Comparison of ENCODE assay signal across 8 cellular contexts in the genomic region with DNA sequence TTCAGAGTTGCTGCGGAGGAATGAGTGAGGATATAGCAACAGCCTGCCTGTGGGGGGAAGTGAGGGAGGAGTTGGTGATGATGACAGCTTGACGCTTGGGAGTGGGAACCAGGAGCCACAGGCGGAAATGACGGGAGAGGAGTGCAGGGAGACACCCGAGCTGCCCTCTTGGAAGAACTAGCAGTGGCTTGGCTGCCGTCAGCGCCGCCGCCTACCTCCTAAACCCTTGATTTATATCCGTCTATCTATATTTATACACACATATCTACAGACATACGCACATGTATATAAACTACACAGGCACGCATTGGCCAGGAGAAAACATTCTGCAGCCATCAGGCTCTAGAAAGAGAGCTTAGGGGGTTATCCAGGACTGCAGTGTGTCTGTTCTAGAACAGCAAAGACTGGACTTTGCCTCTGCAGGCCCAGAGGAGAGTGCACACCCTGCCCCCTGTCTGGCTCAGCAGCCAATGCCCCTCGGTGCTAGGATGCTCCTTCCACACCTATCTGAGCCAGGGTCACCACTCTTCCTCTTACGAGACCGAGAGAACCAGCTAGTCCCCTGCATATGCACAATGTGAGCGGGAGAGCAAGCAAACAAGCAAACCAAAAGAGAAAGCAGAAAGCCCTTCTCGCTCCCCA. TPM values are rescaled to one million over a fixed set of nuclear protein-coding genes. Genes with fewer than 3 reads are reported as not detected.
DNase-seq lines count a peak whose midpoint lies in the region; ATAC-seq, FAIRE-seq and TF ChIP-seq lines count a peak whose summit lies in the region.

No MANE protein-coding gene starts in this region.

- H3K27ac ChIP-seq in IMR-90 (ENCODE audit: insufficient read depth, low read length) (peak overlapping the region; percentile 87), angular gyrus (ENCODE audit: low read depth, low read length) (peak overlapping the region; percentile 87), keratinocyte (ENCODE audit: control insufficient read depth, insufficient read depth, low read length) (no peak overlapping the region)
- no peak overlapping the region for H3K27ac ChIP-seq in CD4-positive, alpha-beta memory T cell (ENCODE audit: low read depth, low read length)

- in situ Hi-C loops in IMR-90 (cut with MboI; ENCODE audit: low sequenced_read_pairs) = no loop called here

- H2AK5ac ChIP-seq in IMR-90 (ENCODE audit: low read depth, low read length) = peak overlapping the region; percentile 78; the same call in 1 of the 2 replicates

- H2BK20ac ChIP-seq in IMR-90 (ENCODE audit: low read depth, low read length) = peak overlapping the region; percentile 32

- peak overlapping the region; percentile 89 for H2AFZ ChIP-seq in IMR-90 (replicated peaks; ENCODE audit: low read length, poor library complexity)
- H2AFZ ChIP-seq in keratinocyte (ENCODE audit: control insufficient read depth, low read length) = peak overlapping the region; percentile 69

- no peak for TF ChIP-seq CTCF in IMR-90 (conservative IDR thresholded peaks at IDR 0.05; ENCODE audit: low read depth, low read length)
- no peak for TF ChIP-seq CTCF in keratinocyte (optimal IDR thresholded peaks at IDR 0.05 in 1 of 3, IDR thresholded peaks at IDR 0.05 in 1 of 3, conservative IDR thresholded peaks at IDR 0.05 in 1 of 3; ENCODE audit: extremely low read depth in 1 of 3, insufficient read depth in 2 of 3, low read length in 3 of 3)

- 0% methylated on average over 3 of the region's 17 CpGs; no CpG with 5 or more reads in 1 of the 2 experiments for WGBS in IMR-90 (ENCODE audit: extremely low coverage in 2 of 2, insufficient read length in 1 of 2), 2 experiments

- H3K4me1 Mint-ChIP-seq in stimulated activated naive B cell treated with anti-CD40 and anti-IgM and Interleukin-4, amounts not matched to agents 10 μg/mL and 1 μg/mL and 100 μg/mL, for 72 hours = peaks cover 12 to 18% of the 10 kb centered on the region in 2 donors
- H3K4me1 Mint-ChIP-seq in CD4-positive, alpha-beta memory T cell = peaks cover 0 to 6% (median 3%) of the 10 kb centered on the region in 4 donors

- peak; percentile 15; the same call in 1 of the 2 replicates for TF ChIP-seq RAD21 in IMR-90 (IDR thresholded peaks at IDR 0.05; ENCODE audit: low read length)

- peak overlapping the region; percentile 87 for H2BK120ac ChIP-seq in IMR-90 (ENCODE audit: low read depth, low read length)

- peak overlapping the region; percentile 52 for H3K9ac ChIP-seq in IMR-90 (ENCODE audit: low read depth, low read length)
- H3K9ac ChIP-seq in keratinocyte (ENCODE audit: control insufficient read depth, extremely low read depth, insufficient read depth, low read length) = peak overlapping the region; percentile 26

- H2AK9ac ChIP-seq in IMR-90 (replicated peaks; ENCODE audit: low read depth, low read length, poor library complexity) = peak overlapping the region; percentile 38

- peak overlapping the region; percentile 86 for H3K14ac ChIP-seq in IMR-90 (replicated peaks; ENCODE audit: low read depth, low read length)

- H4K5ac ChIP-seq in IMR-90 (ENCODE audit: low read depth, low read length) = peak overlapping the region; percentile 78

- no peaks in the 10 kb centered on the region for H3K9me3 ChIP-seq in IMR-90 (ENCODE audit: control insufficient read depth, insufficient read depth, low read length)
- no peaks in the 10 kb centered on the region for H3K9me3 ChIP-seq in keratinocyte (ENCODE audit: control insufficient read depth, low read depth, low read length)
- H3K9me3 ChIP-seq in CD4-positive, alpha-beta memory T cell (ENCODE audit: control insufficient read depth in 1 of 2, low read length in 2 of 2) = no peaks in the 10 kb centered on the region

- H3K27me3 Mint-ChIP-seq in stimulated activated naive B cell treated with anti-CD40 and anti-IgM and Interleukin-4, amounts not matched to agents 10 μg/mL and 1 μg/mL and 100 μg/mL, for 72 hours = peaks cover 5 to 7% of the 10 kb centered on the region in 2 donors
- H3K27me3 Mint-ChIP-seq in CD4-positive, alpha-beta memory T cell = peaks cover 0 to 2% of the 10 kb centered on the region in 2 donors

- peak overlapping the region; percentile 84 for H3K23ac ChIP-seq in IMR-90 (ENCODE audit: low read depth, low read length)

- no peaks in the 10 kb centered on the region for H3K79me2 ChIP-seq in keratinocyte (ENCODE audit: control insufficient read depth, insufficient read depth, low read length)

- peak; percentile 5; the same call in 1 of the 2 replicates for TF ChIP-seq POLR2A in IMR-90 (IDR thresholded peaks at IDR 0.05; ENCODE audit: low read depth, low read length)

- H2BK15ac ChIP-seq in IMR-90 (ENCODE audit: low read depth, low read length) = peak overlapping the region; percentile 93; the same call in 2 of the 3 replicates

- H3K36me3 ChIP-seq in IMR-90 (ENCODE audit: control insufficient read depth, insufficient read depth, low read length) = no peaks in the 10 kb centered on the region
- H3K36me3 ChIP-seq in keratinocyte (ENCODE audit: control insufficient read depth in 2 of 2, extremely low read depth in 1 of 2, insufficient read depth in 2 of 2, low read length in 2 of 2) = no peaks in the 10 kb centered on the region
- H3K36me3 ChIP-seq in CD4-positive, alpha-beta memory T cell (ENCODE audit: insufficient read depth, low read length) = no peaks in the 10 kb centered on the region

- CTCF ChIA-PET in IMR-90 (lab: Yijun Ruan, JAX) = interaction anchor here (0.9 to 1.4 kb wide), 2 partner anchors 19 to 196 kb away, joined by 3 read pairs; no protein-coding TSS in a partner anchor
- CTCF ChIA-PET in CD4-positive, alpha-beta memory T cell (lab: Charles Lee; ENCODE audit: partially characterized antibody) = interaction anchor here (2.0 kb wide), 1 partner anchor 196 kb away, joined by 5 read pairs; the partner anchor contains the start of gene EPHB3

- H3K9me1 ChIP-seq in IMR-90 (ENCODE audit: insufficient read depth, low read length) (peaks cover 27% of the 10 kb centered on the region), keratinocyte (ENCODE audit: control insufficient read depth, extremely low read depth, insufficient read depth, low read length) (no peaks in the 10 kb centered on the region)

- no TSS peak for BruUV-seq in IMR-90 (replicated peaks; lab: Mats Ljungman, UMichigan)

- POLR2A ChIA-PET in IMR-90 (lab: Charles Lee; ENCODE audit: unreplicated experiment) = interaction anchor here (1.0 kb wide), 1 partner anchor 196 kb away, joined by 5 read pairs; the partner anchor contains the start of gene EPHB3
- POLR2A ChIA-PET in CD4-positive, alpha-beta memory T cell (lab: Charles Lee; ENCODE audit: partially characterized antibody) = no interaction called here

- H3K18ac ChIP-seq in IMR-90 (ENCODE audit: low read depth, low read length) = peak overlapping the region; percentile 23

- no peaks in the 10 kb centered on the region for H4K20me1 ChIP-seq in IMR-90 (ENCODE audit: insufficient read depth, low read length)
- H4K20me1 ChIP-seq in keratinocyte (ENCODE audit: control insufficient read depth, extremely low read depth, insufficient read depth, low read length) = no peaks in the 10 kb centered on the region

- H3K56ac ChIP-seq in IMR-90 (ENCODE audit: extremely low read depth, insufficient read depth, low read length) = peak overlapping the region; percentile 50; the same call in 1 of the 2 replicates

- peak; percentile 99 for DNase-seq in IMR-90
- DNase-seq in keratinocyte (ENCODE audit: low read depth, low spot score) = no peak
- DNase-seq in stimulated activated naive B cell treated with anti-CD40 and anti-IgM and Interleukin-4, amounts not matched to agents 10 μg/mL and 1 μg/mL and 100 μg/mL, for 72 hours = no peak
- DNase-seq in CD4-positive, alpha-beta memory T cell = no peak
- DNase-seq in dedifferentiated amniotic fluid mesenchymal stem cell (ENCODE audit: extremely low spot score) = no peak
- DNase-seq in SKM-1 (lab: John Stamatoyannopoulos, UW; ENCODE audit: unreplicated experiment) = no peak

- dilution Hi-C loops in IMR-90 (cut with HindIII; ENCODE audit: low sequenced_read_pairs, unreplicated experiment) = no loop called here
- dilution Hi-C loops in keratinocyte (cut with MboI; ENCODE audit: extremely low pct_ligation_motif_present, low sequenced_read_pairs) = no loop called here

- peak; percentile 87 for ATAC-seq in IMR-90 (ENCODE audit: low read depth)
- peak; percentile 17 to 33 for ATAC-seq in stimulated activated naive B cell treated with anti-CD40 and anti-IgM and Interleukin-4, amounts not matched to agents 10 μg/mL and 1 μg/mL and 100 μg/mL, for 72 hours (replicated peaks)
- ATAC-seq in HG03521 (IDR thresholded peaks at IDR 0.05; ENCODE audit: unreplicated experiment) = no peak

- H3K27ac Mint-ChIP-seq in stimulated activated naive B cell treated with anti-CD40 and anti-IgM and Interleukin-4, amounts not matched to agents 10 μg/mL and 1 μg/mL and 100 μg/mL, for 72 hours = no peak overlapping the region
- H3K27ac Mint-ChIP-seq in CD4-positive, alpha-beta memory T cell = no peak overlapping the region

- peak; percentile 51 for FAIRE-seq in keratinocyte (lab: Jason Lieb, UNC)

- intact Hi-C loops in IMR-90 (cut with micrococcal nuclease) = no loop called here
- intact Hi-C loops in CD4-positive, alpha-beta memory T cell (cut with micrococcal nuclease) = no loop called here

- H2BK5ac ChIP-seq in IMR-90 (ENCODE audit: low read depth, low read length, poor library complexity, severe bottlenecking) = peak overlapping the region; percentile 72

- no peak overlapping the region for H3K4me3 ChIP-seq in IMR-90 (ENCODE audit: insufficient read depth, low read depth, low read length)
- no peak overlapping the region for H3K4me3 ChIP-seq in keratinocyte (ENCODE audit: control insufficient read depth in 2 of 3, extremely low read depth in 1 of 3, insufficient read depth in 2 of 3, low read depth in 1 of 3, low read length in 3 of 3)
- no peak overlapping the region for H3K4me3 ChIP-seq in CD4-positive, alpha-beta memory T cell (ENCODE audit: low read length in 2 of 2)

- peaks cover 2% of the 10 kb centered on the region; the same call in 1 of the 2 replicates for H3K27me3 ChIP-seq in IMR-90 (ENCODE audit: control insufficient read depth, insufficient read depth, low read length)
- H3K27me3 ChIP-seq in keratinocyte (ENCODE audit: control insufficient read depth, extremely low read depth, insufficient read depth, low read length) = no peaks in the 10 kb centered on the region
- H3K27me3 ChIP-seq in CD4-positive, alpha-beta memory T cell (ENCODE audit: insufficient read depth, low read length) = no peaks in the 10 kb centered on the region

- no peak overlapping the region for H3K4me3 Mint-ChIP-seq in stimulated activated naive B cell treated with anti-CD40 and anti-IgM and Interleukin-4, amounts not matched to agents 10 μg/mL and 1 μg/mL and 100 μg/mL, for 72 hours
- no peak overlapping the region for H3K4me3 Mint-ChIP-seq in CD4-positive, alpha-beta memory T cell

- no peaks in the 10 kb centered on the region for H3K79me1 ChIP-seq in IMR-90 (ENCODE audit: low read depth in 1 of 2, low read length in 2 of 2)

- peak overlapping the region; percentile 91 for H3K4ac ChIP-seq in IMR-90 (ENCODE audit: low read depth, low read length)

- H3K9me3 Mint-ChIP-seq in stimulated activated naive B cell treated with anti-CD40 and anti-IgM and Interleukin-4, amounts not matched to agents 10 μg/mL and 1 μg/mL and 100 μg/mL, for 72 hours = no peaks in the 10 kb centered on the region
- no peaks in the 10 kb centered on the region for H3K9me3 Mint-ChIP-seq in CD4-positive, alpha-beta memory T cell

- peak overlapping the region; percentile 59 for H3K4me2 ChIP-seq in IMR-90 (ENCODE audit: low read depth, low read length)
- H3K4me2 ChIP-seq in keratinocyte (ENCODE audit: control insufficient read depth, extremely low read depth, insufficient read depth, low read depth, low read length) = peak overlapping the region; percentile 26

- no peaks in the 10 kb centered on the region for H3K36me3 Mint-ChIP-seq in stimulated activated naive B cell treated with anti-CD40 and anti-IgM and Interleukin-4, amounts not matched to agents 10 μg/mL and 1 μg/mL and 100 μg/mL, for 72 hours
- H3K36me3 Mint-ChIP-seq in CD4-positive, alpha-beta memory T cell = no peaks in the 10 kb centered on the region

- H4K8ac ChIP-seq in IMR-90 (ENCODE audit: low read depth in 2 of 2, low read length in 2 of 2) = peak overlapping the region; percentile 85 to 90

- peak overlapping the region; percentile 86 for H4K91ac ChIP-seq in IMR-90 (ENCODE audit: insufficient read depth, low read depth, low read length)

- peaks cover 42% of the 10 kb centered on the region for H3K4me1 ChIP-seq in IMR-90 (ENCODE audit: control insufficient read depth, insufficient read depth, low read length)
- peaks cover 27% of the 10 kb centered on the region for H3K4me1 ChIP-seq in keratinocyte (ENCODE audit: control insufficient read depth, extremely low read depth, insufficient read depth, low read length)
- H3K4me1 ChIP-seq in CD4-positive, alpha-beta memory T cell (ENCODE audit: insufficient read depth, low read length) = no peaks in the 10 kb centered on the region

RNA-seq across cellular contexts. Expression of gene MAGEF1, which starts 45.3 kb away (rescaled TPM):
- total RNA-seq in IMR-90 (2012; rRNA removed) = 10.6 and 16.4 TPM in 2 replicates
- 18.3 and 19.4 TPM in 2 replicates for polyA plus RNA-seq in IMR-90 (2012; rRNA removed)
- polyA plus RNA-seq in IMR-90 (2012; cell fraction: cytosol; rRNA removed) = 19.1 and 19.8 TPM in 2 replicates
- 6.1 and 8.7 TPM in 2 replicates for polyA plus RNA-seq in IMR-90 (2012; cell fraction: nucleus; rRNA removed; ENCODE audit: low replicate concordance)
- 8.4 to 11.8 TPM (median 11.4 TPM) in 3 replicates for polyA plus RNA-seq in keratinocyte
- polyA plus RNA-seq in keratinocyte (2011; ENCODE audit: low read depth) = 14.4 TPM
- 5.7 and 7.5 TPM in 2 replicates for polyA plus RNA-seq in keratinocyte (2011; cell fraction: cytosol; rRNA removed)
- polyA plus RNA-seq in keratinocyte (2011; cell fraction: nucleus; rRNA removed) = 10.1 and 10.6 TPM in 2 replicates
- polyA plus RNA-seq in keratinocyte (2012; ENCODE audit: low replicate concordance) = 10.9 and 13.9 TPM in 2 replicates
- 1.9 to 3.1 TPM (median 3.1 TPM) in 3 replicates for polyA minus RNA-seq in keratinocyte
- polyA minus RNA-seq in keratinocyte (2011; cell fraction: cytosol; rRNA and poly(A)+ RNA removed) = 5.2 TPM
- polyA minus RNA-seq in keratinocyte (2011; cell fraction: nucleus; rRNA and poly(A)+ RNA removed) = 2.7 and 4.3 TPM in 2 replicates
- 10 to 100 TPM; 16.4 to 16.5 TPM for total RNA-seq in CD4-positive, alpha-beta memory T cell
- 10 to 100 TPM; 15.5 to 20.1 TPM for polyA plus RNA-seq in CD4-positive, alpha-beta memory T cell

RNA-seq across cellular contexts. Expression of gene VPS8, which starts 54.8 kb away (rescaled TPM):
- 52.5 and 56.1 TPM in 2 replicates for total RNA-seq in IMR-90 (2012; rRNA removed)
- polyA plus RNA-seq in IMR-90 (2012; rRNA removed) (13.1 and 14.0 TPM in 2 replicates), keratinocyte (14.9 to 28.4 TPM (median 27.3 TPM) in 3 replicates)
- 1.9 and 3.2 TPM in 2 replicates for polyA plus RNA-seq in IMR-90 (2012; cell fraction: cytosol; rRNA removed)
- polyA plus RNA-seq in IMR-90 (2012; cell fraction: nucleus; rRNA removed; ENCODE audit: low replicate concordance) = 11.9 and 55.8 TPM in 2 replicates
- polyA plus RNA-seq in keratinocyte (2011; ENCODE audit: low read depth) = 34.8 TPM
- polyA plus RNA-seq in keratinocyte (2011; cell fraction: cytosol; rRNA removed) = 10.8 and 23.7 TPM in 2 replicates
- 48.3 and 62.8 TPM in 2 replicates for polyA plus RNA-seq in keratinocyte (2011; cell fraction: nucleus; rRNA removed)
- 14.8 and 15.6 TPM in 2 replicates for polyA plus RNA-seq in keratinocyte (2012; ENCODE audit: low replicate concordance)
- polyA minus RNA-seq in keratinocyte = 45.7 to 74.6 TPM (median 48.0 TPM) in 3 replicates
- polyA minus RNA-seq in keratinocyte (2011; cell fraction: cytosol; rRNA and poly(A)+ RNA removed) = 21.7 TPM
- 104 and 191 TPM in 2 replicates for polyA minus RNA-seq in keratinocyte (2011; cell fraction: nucleus; rRNA and poly(A)+ RNA removed)
- total RNA-seq in CD4-positive, alpha-beta memory T cell = 10 to 100 TPM; 83.9 to 85.9 TPM
- polyA plus RNA-seq in CD4-positive, alpha-beta memory T cell = 10 to 100 TPM; 23.0 to 36.4 TPM

Comparison
In these comparisons a context has a peak if more than half of its experiments do, and no peak if none do; other contexts are left out.
1. H3K27ac ChIP-seq: peak in IMR-90 (single experiment) and angular gyrus (single experiment); none in keratinocyte (single experiment) and CD4-positive, alpha-beta memory T cell (single experiment).